Comparison of ENCODE assay signal across 17 cellular contexts in the genomic region with DNA sequence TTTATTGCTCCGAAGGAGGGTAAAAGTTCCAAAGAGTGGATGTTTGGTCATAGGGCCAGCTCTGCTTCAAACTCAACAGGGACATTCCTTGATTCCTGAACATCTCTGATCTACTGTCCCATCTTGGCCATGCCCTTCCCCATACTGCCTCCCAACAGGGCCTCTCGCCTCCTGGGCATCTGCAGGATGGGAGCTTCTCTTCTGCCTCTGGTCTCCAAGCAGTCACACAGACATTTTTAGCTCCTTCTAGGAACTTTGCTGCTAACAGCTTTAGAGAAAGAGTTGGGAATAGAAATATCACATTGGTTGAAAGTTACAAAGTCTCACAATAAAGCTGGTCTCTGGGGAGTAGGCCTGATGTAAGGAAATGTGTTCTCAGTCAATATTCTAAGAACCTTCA. TPM values are rescaled to one million over a fixed set of nuclear protein-coding genes. Genes with fewer than 3 reads are reported as not detected.
A peak's percentile ranks its signal among the peaks of the same experiment; 100 is the strongest.
DNase-seq lines count a peak whose midpoint lies in the region; ATAC-seq and TF ChIP-seq lines count a peak whose summit lies in the region.
"Had no signal": no experiment of that assay in that cellular context is flagged by ENCODE, and none has a peak within 500 bp of the region (broad histone marks: within the 10 kb centered on the region; RNA-seq: fewer than 3 reads in every experiment).

No MANE protein-coding gene starts in this region.

- H3K4me1 ChIP-seq in esophagus muscularis mucosa (peaks cover 0 to 11% (median 3%) of the 10 kb centered on the region in 4 donors), sigmoid colon (no peaks in the 10 kb centered on the region)
- H3K4me1 ChIP-seq: A549 had no signal

- WGBS in esophagus muscularis mucosa: 47% methylated on average over 2 of the region's 2 CpGs
- WGBS in sigmoid colon, 2 donors: 47 to 98% methylated on average over 2 of the region's 2 CpGs

- intact Hi-C loops in esophagus muscularis mucosa (cut with DNase I): no loop called here
- intact Hi-C loops in sigmoid colon (cut with DNase I): loop anchor here (5.0 kb wide), 1 partner anchor 85 kb away; no protein-coding TSS in a partner anchor

- no peaks in the 10 kb centered on the region for H3K9me3 Mint-ChIP-seq in activated naive CD4-positive, alpha-beta T cell treated with anti-CD3 and anti-CD28 coated beads, Interleukin-2, amount 50 U/mL, for 72 hours
- H3K9me3 Mint-ChIP-seq: CD8-positive, alpha-beta T cell; H9 had no signal

- H3K27ac Mint-ChIP-seq in activated naive CD4-positive, alpha-beta T cell treated with anti-CD3 and anti-CD28 coated beads, Interleukin-2, amount 50 U/mL, for 72 hours: no peak overlapping the region
- H3K27ac Mint-ChIP-seq: CD8-positive, alpha-beta T cell; H9 had no signal

- no peaks in the 10 kb centered on the region for H3K27me3 ChIP-seq in esophagus muscularis mucosa
- no peaks in the 10 kb centered on the region for H3K27me3 ChIP-seq in sigmoid colon

- ATAC-seq in activated naive CD4-positive, alpha-beta T cell treated with anti-CD3 and anti-CD28 coated beads, Interleukin-2, amount 50 U/mL, for 72 hours: no peak
- ATAC-seq in HG02623 (IDR thresholded peaks at IDR 0.05; ENCODE audit: unreplicated experiment): no peak
- ATAC-seq: A549; CD8-positive, alpha-beta T cell had no signal

- DNase-seq in activated CD8-positive, alpha-beta memory T cell treated with anti-CD3 and anti-CD28 coated beads, Interleukin-2, amount 50 U/mL, for 48 hours: peak; percentile 17
- DNase-seq in activated CD8-positive, alpha-beta memory T cell treated with anti-CD3 and anti-CD28 coated beads for 24 hours: no peak
- DNase-seq in esophagus muscularis mucosa (ENCODE audit: extremely low spot score) (no peak), sigmoid colon (no peak), NCI-H2227 (lab: John Stamatoyannopoulos, UW; ENCODE audit: unreplicated experiment) (no peak)
- DNase-seq in activated naive CD4-positive, alpha-beta T cell treated with anti-CD3 and anti-CD28 coated beads, Interleukin-2, amount 50 U/mL, for 72 hours (ENCODE audit: low spot score in 2 of 2): no peak
- DNase-seq: AML-193; Calu3; CD8-positive, alpha-beta T cell; DMS79 treated with DMSO at 0.1 percent for 48 hours; GF-D8; H9 had no signal

- peak overlapping the region; percentile 17 to 67 (median 51) for H3K27ac ChIP-seq in esophagus muscularis mucosa (replicated peaks in 1 of 4)
- peak overlapping the region; percentile 41 to 99 (median 82) for H3K27ac ChIP-seq in sigmoid colon
- H3K27ac ChIP-seq: 22Rv1, A549, HL-60 had no signal

- H3K9me3 ChIP-seq in esophagus muscularis mucosa (no peaks in the 10 kb centered on the region), sigmoid colon (no peaks in the 10 kb centered on the region)
- H3K9me3 ChIP-seq: A549 had no signal

- H3K36me3 Mint-ChIP-seq in activated naive CD4-positive, alpha-beta T cell treated with anti-CD3 and anti-CD28 coated beads, Interleukin-2, amount 50 U/mL, for 72 hours: no peaks in the 10 kb centered on the region
- H3K36me3 Mint-ChIP-seq: CD8-positive, alpha-beta T cell had no signal

- TF ChIP-seq POLR2A in esophagus muscularis mucosa (IDR thresholded peaks at IDR 0.05; ENCODE audit: low read depth): no peak
- TF ChIP-seq POLR2A in sigmoid colon (IDR thresholded peaks at IDR 0.05): no peak

- no peak for TF ChIP-seq EP300 in esophagus muscularis mucosa (IDR thresholded peaks at IDR 0.05)
- TF ChIP-seq EP300 in sigmoid colon (IDR thresholded peaks at IDR 0.05): no peak

- TF ChIP-seq CTCF in esophagus muscularis mucosa (IDR thresholded peaks at IDR 0.05) (no peak), sigmoid colon (IDR thresholded peaks at IDR 0.05) (no peak)

- H3K36me3 ChIP-seq in esophagus muscularis mucosa: peaks cover 0 to 72% (median 56%) of the 10 kb centered on the region in 4 donors
- peaks cover 47 to 74% (median 63%) of the 10 kb centered on the region in 4 donors for H3K36me3 ChIP-seq in sigmoid colon

- H3K4me3 ChIP-seq in esophagus muscularis mucosa: no peak overlapping the region
- H3K4me3 ChIP-seq in sigmoid colon: no peak overlapping the region
- H3K4me3 ChIP-seq: A549 had no signal

RNA-seq across cellular contexts. Expression of a gene that starts 9.4 kb away (rescaled TPM):
- 10 to 100 TPM; 31.6 to 50.7 (median 36.6) TPM for total RNA-seq in esophagus muscularis mucosa
- 10 to 100 TPM; 31.6 to 48.1 (median 39.3) TPM for total RNA-seq in sigmoid colon
- polyA plus RNA-seq in sigmoid colon: 100 to 1,000 TPM in 1 of 3 donors, 10 to 100 TPM in 2; 89.3 to 132 (median 96.7) TPM
- 10 to 100 TPM; 75.5 to 89.1 TPM for total RNA-seq in activated naive CD4-positive, alpha-beta T cell treated with anti-CD3 and anti-CD28 coated beads, Interleukin-2, amount 50 U/mL, for 72 hours

RNA-seq across cellular contexts. Expression of a gene that starts 24.5 kb away (rescaled TPM):
- total RNA-seq in esophagus muscularis mucosa (1,000 to 10,000 TPM; 4,013 to 8,538 (median 5,633) TPM), sigmoid colon (over 10,000 TPM in 1 of 4 donors, 1,000 to 10,000 TPM in 3; 3,612 to 10,290 (median 5,643) TPM)
- 100 to 1,000 TPM in 2 of 3 donors, 10 to 100 TPM in 1; 16.9 to 441 (median 104) TPM for polyA plus RNA-seq in sigmoid colon
- under 1 TPM in 1 of 2 donors, not detected in 1; 0.27 TPM for total RNA-seq in activated naive CD4-positive, alpha-beta T cell treated with anti-CD3 and anti-CD28 coated beads, Interleukin-2, amount 50 U/mL, for 72 hours
- total RNA-seq: Calu3; CD8-positive, alpha-beta T cell; HT1080 had no signal

Comparison
In these comparisons a context has a peak if more than half of its experiments do, and no peak if none do; other contexts are left out.
1. RNA of a gene that starts 24.5 kb away (total RNA-seq): 4,013 to 8,538 TPM in esophagus muscularis mucosa and 3,612 to 10,290 TPM in sigmoid colon; 0.27 TPM in activated naive CD4-positive, alpha-beta T cell treated with anti-CD3 and anti-CD28 coated beads, Interleukin-2, amount 50 U/mL, for 72 hours; every median in the first group is over 1,000 times any median in the second.